ENCODE assay signal across 8 cellular contexts in the genomic region with DNA sequence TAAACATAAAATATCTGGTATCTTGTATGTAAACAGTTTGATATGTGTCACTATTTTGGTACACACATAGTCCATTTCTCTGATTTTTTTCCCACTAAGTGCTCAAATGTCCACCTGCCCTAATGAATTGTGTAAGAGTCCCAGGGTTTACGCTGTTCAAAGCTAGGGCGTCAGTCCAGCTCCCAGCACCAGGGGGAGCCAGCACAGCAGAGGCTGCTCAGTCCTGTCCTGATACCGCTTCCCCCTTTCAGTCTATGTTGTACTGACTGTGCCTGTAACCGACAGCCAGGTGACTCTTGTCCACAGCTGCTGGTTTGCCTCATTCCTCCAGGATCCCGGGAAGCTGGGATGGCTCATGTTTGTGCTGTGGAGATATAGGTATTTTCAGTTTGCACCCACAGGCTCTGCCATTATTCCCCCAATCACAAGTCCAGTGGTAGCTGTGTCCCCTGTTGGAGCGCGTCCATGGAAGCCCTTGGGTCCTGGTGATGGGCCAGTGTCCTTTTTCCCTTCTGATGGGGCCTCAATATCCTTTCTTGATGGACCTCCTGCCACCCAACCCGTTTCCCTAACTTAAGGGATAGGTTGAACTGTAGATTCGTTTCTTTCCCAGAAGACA.
DNase-seq lines count a peak whose midpoint lies in the region; ATAC-seq, FAIRE-seq and TF ChIP-seq lines count a peak whose summit lies in the region.

No MANE protein-coding gene starts in this region.

- peaks cover 12% of the 10 kb centered on the region for H3K4me1 Mint-ChIP-seq in GM23338
- peaks cover 14% of the 10 kb centered on the region for H3K4me1 Mint-ChIP-seq in astrocyte (ENCODE audit: low read depth, unreplicated experiment)

- peaks cover 5% of the 10 kb centered on the region; the same call in 1 of the 2 replicates for H3K4me1 ChIP-seq in GM23338 (ENCODE audit: insufficient read depth)
- H3K4me1 ChIP-seq in astrocyte (ENCODE audit: insufficient read depth, low read length), result peaks cover 17% of the 10 kb centered on the region

- no peak overlapping the region for H3K27ac Mint-ChIP-seq in GM23338
- no peak overlapping the region for H3K27ac Mint-ChIP-seq in astrocyte (ENCODE audit: unreplicated experiment)

- H3K9ac ChIP-seq in astrocyte (ENCODE audit: low read length), result no peak overlapping the region

- H4K20me1 ChIP-seq in GM23338 (replicated peaks; ENCODE audit: insufficient read depth) (no peaks in the 10 kb centered on the region), astrocyte (ENCODE audit: insufficient read depth, low read length) (no peaks in the 10 kb centered on the region)

- H3K9me3 ChIP-seq in astrocyte (ENCODE audit: insufficient read depth, low read depth, low read length), result no peaks in the 10 kb centered on the region

- H3F3A ChIP-seq in GM23338 (replicated peaks; ENCODE audit: low read depth), result no peaks in the 10 kb centered on the region

- H3K79me2 ChIP-seq in GM23338 (replicated peaks; ENCODE audit: insufficient read depth), result no peaks in the 10 kb centered on the region
- H3K79me2 ChIP-seq in astrocyte (ENCODE audit: insufficient read depth, low read length), result no peaks in the 10 kb centered on the region

- no peak for FAIRE-seq in astrocyte (lab: Jason Lieb, UNC)

- H3K9me3 Mint-ChIP-seq in GM23338 (no peaks in the 10 kb centered on the region), astrocyte (ENCODE audit: unreplicated experiment) (no peaks in the 10 kb centered on the region)

- peaks cover 2% of the 10 kb centered on the region for H3K27me3 Mint-ChIP-seq in GM23338 (ENCODE audit: insufficient read depth, low read depth, poor library complexity)
- H3K27me3 Mint-ChIP-seq in astrocyte (ENCODE audit: low read depth, unreplicated experiment), result no peaks in the 10 kb centered on the region

- TF ChIP-seq CTCF in GM12864 (IDR thresholded peaks at IDR 0.05; ENCODE audit: low read depth, low read length, missing control alignments) (peak; percentile 96), GM23338 (conservative IDR thresholded peaks at IDR 0.05; ENCODE audit: low read depth in 2 of 2) (peak; percentile 82 to 96), astrocyte (IDR thresholded peaks at IDR 0.05; ENCODE audit: insufficient read depth, low read depth, low read length) (peak; percentile 64)

- H3K4me3 ChIP-seq in GM12864 (ENCODE audit: low read depth, low read length) (no peak overlapping the region), GM23338 (no peak overlapping the region), astrocyte (ENCODE audit: insufficient read depth, low read depth, low read length) (no peak overlapping the region)

- H3K27me3 ChIP-seq in GM23338 (ENCODE audit: insufficient read depth) (no peaks in the 10 kb centered on the region), astrocyte (ENCODE audit: insufficient read depth, low read length) (no peaks in the 10 kb centered on the region)

- H3K36me3 ChIP-seq in GM23338 (ENCODE audit: insufficient read depth), result no peaks in the 10 kb centered on the region
- H3K36me3 ChIP-seq in astrocyte (ENCODE audit: insufficient read depth, low read length), result no peaks in the 10 kb centered on the region

- H3K36me3 Mint-ChIP-seq in GM23338 (ENCODE audit: low read depth) (no peaks in the 10 kb centered on the region), astrocyte (ENCODE audit: low read depth, unreplicated experiment) (no peaks in the 10 kb centered on the region)

- H3K9me2 ChIP-seq in GM23338 (ENCODE audit: insufficient read depth), result peaks cover 6% of the 10 kb centered on the region; the same call in 1 of the 2 replicates

- peak; percentile 100 for ATAC-seq in GM23338
- ATAC-seq in SK-N-SH treated with all-trans-retinoic acid at 6 μM for 48 hours, result peak; percentile 57; the same call in 2 of the 3 replicates

- H3K27ac ChIP-seq in GM23338 (ENCODE audit: low read depth) (no peak overlapping the region), astrocyte (ENCODE audit: low read depth, low read length) (no peak overlapping the region)

- H3K4me3 Mint-ChIP-seq in GM23338 (no peak overlapping the region), astrocyte (ENCODE audit: unreplicated experiment) (no peak overlapping the region)

- H2AFZ ChIP-seq in GM23338 (no peak overlapping the region), astrocyte (ENCODE audit: low read depth, low read length) (no peak overlapping the region)

- DNase-seq in GM12864 (ENCODE audit: low read depth), result peak; percentile 26
- peak; percentile 89 for DNase-seq in GM23338 (ENCODE audit: low spot score)
- DNase-seq in KG1 (lab: John Stamatoyannopoulos, UW), result peak; percentile 51
- no peak for DNase-seq in astrocyte (ENCODE audit: low read depth)
- DNase-seq in iris pigment epithelial cell (ENCODE audit: low read depth), result peak; percentile 21
- peak; percentile 5 to 36 for DNase-seq in stimulated activated CD4-positive, alpha-beta T cell treated with anti-CD3 and anti-CD28 coated beads, Interleukin-4, amount 100 ng/mL, for 4 hours
- no peak for DNase-seq in GF-D8 (lab: John Stamatoyannopoulos, UW)

- 0 out of 2 replicates have a peak overlapping the region, but pooled peaks have one; percentile 3 for H3K4me2 ChIP-seq in GM23338
- H3K4me2 ChIP-seq in astrocyte (ENCODE audit: low read length), result no peak overlapping the region

TF ChIP-seq in SK-N-SH treated with all-trans-retinoic acid at 6 μM for 48 hours, 23 proteins besides CTCF, POLR2A, EP300 and RAD21 (continues in another document):
- TF ChIP-seq ZFP3 (CRISPR knock-in tag; IDR thresholded peaks at IDR 0.05), result no peak
- no peak for TF ChIP-seq TOX (CRISPR knock-in tag; IDR thresholded peaks at IDR 0.05; ENCODE audit: borderline replicate concordance)
- TF ChIP-seq PPARA (CRISPR knock-in tag; IDR thresholded peaks at IDR 0.05; ENCODE audit: borderline replicate concordance), result no peak
- TF ChIP-seq ARNTL (CRISPR knock-in tag; IDR thresholded peaks at IDR 0.05; ENCODE audit: borderline replicate concordance, low read depth), result no peak
- TF ChIP-seq SNAI2 (CRISPR knock-in tag; IDR thresholded peaks at IDR 0.05), result no peak
- no peak for TF ChIP-seq ZFP30 (CRISPR knock-in tag; IDR thresholded peaks at IDR 0.05)
- TF ChIP-seq BACH2 (CRISPR knock-in tag; IDR thresholded peaks at IDR 0.05; ENCODE audit: borderline replicate concordance), result no peak
- TF ChIP-seq ISL1 (CRISPR knock-in tag; IDR thresholded peaks at IDR 0.05), result no peak
- no peak for TF ChIP-seq ZNF565 (CRISPR knock-in tag; conservative IDR thresholded peaks at IDR 0.05; ENCODE audit: low read depth)
- no peak for TF ChIP-seq ESRRG (CRISPR knock-in tag; IDR thresholded peaks at IDR 0.05)
- no peak for TF ChIP-seq PATZ1 (CRISPR knock-in tag; IDR thresholded peaks at IDR 0.05; ENCODE audit: borderline replicate concordance)
- TF ChIP-seq ZNF70 (CRISPR knock-in tag; IDR thresholded peaks at IDR 0.05), result no peak
- no peak for TF ChIP-seq TCF4 (CRISPR knock-in tag; IDR thresholded peaks at IDR 0.05; ENCODE audit: borderline replicate concordance)
- TF ChIP-seq, protein P1, sequence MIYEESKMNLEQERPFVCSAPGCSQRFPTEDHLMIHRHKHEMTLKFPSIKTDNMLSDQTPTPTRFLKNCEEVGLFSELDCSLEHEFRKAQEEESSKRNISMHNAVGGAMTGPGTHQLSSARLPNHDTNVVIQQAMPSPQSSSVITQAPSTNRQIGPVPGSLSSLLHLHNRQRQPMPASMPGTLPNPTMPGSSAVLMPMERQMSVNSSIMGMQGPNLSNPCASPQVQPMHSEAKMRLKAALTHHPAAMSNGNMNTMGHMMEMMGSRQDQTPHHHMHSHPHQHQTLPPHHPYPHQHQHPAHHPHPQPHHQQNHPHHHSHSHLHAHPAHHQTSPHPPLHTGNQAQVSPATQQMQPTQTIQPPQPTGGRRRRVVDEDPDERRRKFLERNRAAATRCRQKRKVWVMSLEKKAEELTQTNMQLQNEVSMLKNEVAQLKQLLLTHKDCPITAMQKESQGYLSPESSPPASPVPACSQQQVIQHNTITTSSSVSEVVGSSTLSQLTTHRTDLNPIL (CRISPR knock-in tag; IDR thresholded peaks at IDR 0.05; ENCODE audit: low read depth), result no peak
- TF ChIP-seq GLIS3 (CRISPR knock-in tag; IDR thresholded peaks at IDR 0.05), result no peak
- TF ChIP-seq TSHZ2 (CRISPR knock-in tag; IDR thresholded peaks at IDR 0.05), result no peak

Comparison
In these comparisons a context has a peak if more than half of its experiments do, and no peak if none do; other contexts are left out.
1. DNase-seq: peak in GM12864 (single experiment), GM23338 (single experiment), KG1 (single experiment), iris pigment epithelial cell (single experiment) and stimulated activated CD4-positive, alpha-beta T cell treated with anti-CD3 and anti-CD28 coated beads, Interleukin-4, amount 100 ng/mL, for 4 hours (2 of 2); none in astrocyte (single experiment) and GF-D8 (single experiment).
2. Peak in every context shown above with its lines, with median percentiles within 50 percentile points of each other: CTCF ChIP-seq.